Comparison of ENCODE assay signal across 8 cellular contexts in the genomic region with DNA sequence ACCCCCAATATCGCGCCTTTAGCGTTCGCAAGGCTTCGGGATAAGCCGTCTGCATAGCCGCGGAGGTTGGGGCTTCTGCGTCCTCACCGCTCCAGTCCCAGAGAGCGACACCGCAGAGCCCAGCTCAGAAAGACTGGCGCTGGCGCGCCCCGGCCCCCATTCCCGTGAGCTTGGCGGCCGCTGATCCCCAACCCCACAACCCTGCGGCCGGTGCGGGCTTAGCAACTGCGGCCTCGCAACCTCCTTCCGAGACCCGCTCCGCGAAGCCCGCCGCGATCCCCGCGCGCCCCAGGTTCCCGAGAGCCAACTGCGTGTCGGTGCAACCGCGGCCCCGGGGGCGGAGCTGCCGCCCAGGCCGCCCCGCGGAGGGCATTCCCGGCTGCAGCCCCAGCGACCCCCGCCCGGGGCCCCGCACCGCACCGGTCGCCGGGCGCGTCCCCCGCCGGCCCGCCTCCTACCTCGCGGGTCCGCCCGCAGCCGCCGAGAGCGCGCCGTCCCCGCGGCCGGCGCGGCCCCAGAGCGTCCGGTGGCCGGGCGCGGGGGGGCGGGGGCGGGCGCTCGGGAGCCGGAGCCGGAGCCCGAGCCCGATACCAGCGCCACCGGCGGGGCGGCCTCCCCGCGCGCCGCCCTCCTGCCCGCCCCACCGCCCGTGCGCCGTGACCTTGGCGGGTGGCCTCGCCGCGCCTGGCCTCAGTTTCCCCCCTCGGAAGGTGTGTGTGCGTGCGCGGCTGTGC.
DNase-seq lines count a peak whose midpoint lies in the region; ATAC-seq, FAIRE-seq and TF ChIP-seq lines count a peak whose summit lies in the region.

No MANE protein-coding gene starts in this region.

- H3K36me3 Mint-ChIP-seq in chondrocyte (ENCODE audit: low read depth) (no peaks in the 10 kb centered on the region), memory B cell (peaks cover 15% of the 10 kb centered on the region)

- peak; percentile 30 for DNase-seq in activated naive CD4-positive, alpha-beta T cell treated with Interleukin-2 at 50 U/mL for 16 hours
- DNase-seq in activated naive CD4-positive, alpha-beta T cell treated with anti-CD3 and anti-CD28 coated beads, Interleukin-2, amount 50 U/mL, for 16 hours: no peak
- peak; percentile 16 for DNase-seq in NOMO-1 treated with DMSO at 0.1 percent for 48 hours (lab: John Stamatoyannopoulos, UW; ENCODE audit: unreplicated experiment)
- no peak for DNase-seq in chondrocyte (ENCODE audit: low spot score)
- no peak for DNase-seq in memory B cell (ENCODE audit: low spot score in 2 of 2)
- DNase-seq in urothelium cell line (ENCODE audit: low spot score): peak; percentile 73
- no peak for DNase-seq in GM19239 (ENCODE audit: insufficient read length, low spot score)

- H3K27ac Mint-ChIP-seq in chondrocyte (ENCODE audit: unreplicated experiment): no peak overlapping the region
- peak overlapping the region; percentile 96 for H3K27ac Mint-ChIP-seq in memory B cell

- ATAC-seq in memory B cell (ENCODE audit: low read depth) (peak; percentile 5), GM21737 (IDR thresholded peaks at IDR 0.05; ENCODE audit: unreplicated experiment) (no peak)

- H3K9me3 Mint-ChIP-seq in chondrocyte (ENCODE audit: low read depth) (no peaks in the 10 kb centered on the region), memory B cell (no peaks in the 10 kb centered on the region)

- H3K4me1 Mint-ChIP-seq in chondrocyte (ENCODE audit: low read depth) (peaks cover 27% of the 10 kb centered on the region), memory B cell (peaks cover 57% of the 10 kb centered on the region)

- TF ChIP-seq CTCF in chondrocyte (IDR thresholded peaks at IDR 0.05): peak; percentile 15

- FAIRE-seq in urothelium cell line (lab: Jason Lieb, UNC): no peak
- no peak for FAIRE-seq in GM19239 (lab: Jason Lieb, UNC)

- H3K4me3 Mint-ChIP-seq in chondrocyte (ENCODE audit: unreplicated experiment) (peak overlapping the region; percentile 82), memory B cell (peak overlapping the region; percentile 92)

- no peaks in the 10 kb centered on the region for H3K27me3 Mint-ChIP-seq in chondrocyte (ENCODE audit: low read depth)
- H3K27me3 Mint-ChIP-seq in memory B cell: no peaks in the 10 kb centered on the region

Comparison
In these comparisons a context has a peak if more than half of its experiments do, and no peak if none do; other contexts are left out.
1. DNase-seq: peak in activated naive CD4-positive, alpha-beta T cell treated with Interleukin-2 at 50 U/mL for 16 hours (single experiment), NOMO-1 treated with DMSO at 0.1 percent for 48 hours (single experiment) and urothelium cell line (single experiment); none in activated naive CD4-positive, alpha-beta T cell treated with anti-CD3 and anti-CD28 coated beads, Interleukin-2, amount 50 U/mL, for 16 hours (single experiment), chondrocyte (single experiment), memory B cell (0 of 2) and GM19239 (single experiment).